In genomic region chr17:44733753-44734152, GRCh38 we compare ENCODE assay signal across 13 cellular contexts. TPM values are rescaled to one million over a fixed set of nuclear protein-coding genes. Genes with fewer than 3 reads are reported as not detected.
DNase-seq lines count a peak whose midpoint lies in the region; ATAC-seq, FAIRE-seq and TF ChIP-seq lines count a peak whose summit lies in the region.
"Had no signal": no experiment of that assay in that cellular context is flagged by ENCODE, and none has a peak within 500 bp of the region (broad histone marks: within the 10 kb centered on the region; RNA-seq: fewer than 3 reads in every experiment).

No MANE protein-coding gene starts in this region.

- H3K27ac Mint-ChIP-seq in MCF 10A (ENCODE audit: low read depth, unreplicated experiment) = no peak overlapping the region
- no peak overlapping the region for H3K27ac Mint-ChIP-seq in stimulated activated effector memory CD8-positive, alpha-beta T cell treated with anti-CD3 and anti-CD28 coated beads, Interleukin-12 subunit alpha, Interleukin-12 subunit beta, amount 100 ng/mL, for 72 hours
- H3K27ac Mint-ChIP-seq: activated T-cell treated with anti-CD3 and anti-CD28 coated beads, Interleukin-2, amount 50 U/mL, for 72 hours had no signal

- no peak overlapping the region for H3K9ac ChIP-seq in NT2/D1 (ENCODE audit: insufficient read length, low read depth)

- H3K9me3 Mint-ChIP-seq in MCF 10A (ENCODE audit: unreplicated experiment) = no peaks in the 10 kb centered on the region
- H3K9me3 Mint-ChIP-seq in stimulated activated effector memory CD8-positive, alpha-beta T cell treated with anti-CD3 and anti-CD28 coated beads, Interleukin-12 subunit alpha, Interleukin-12 subunit beta, amount 100 ng/mL, for 72 hours = no peaks in the 10 kb centered on the region
- H3K9me3 Mint-ChIP-seq: activated T-cell treated with anti-CD3 and anti-CD28 coated beads, Interleukin-2, amount 50 U/mL, for 72 hours had no signal

- H3K4me1 ChIP-seq in breast epithelium = no peaks in the 10 kb centered on the region
- peaks cover 13% of the 10 kb centered on the region for H3K4me1 ChIP-seq in NT2/D1 (ENCODE audit: insufficient read depth, insufficient read length)

- H3K4me3 ChIP-seq in breast epithelium = no peak overlapping the region
- H3K4me3 ChIP-seq in NT2/D1 (ENCODE audit: insufficient read length, low read depth) = no peak overlapping the region
- H3K4me3 ChIP-seq in epithelial cell of esophagus (ENCODE audit: low read length) = no peak overlapping the region

- FAIRE-seq in GM19239 (lab: Jason Lieb, UNC) = no peak

- no peak for TF ChIP-seq POLR2A in breast epithelium (IDR thresholded peaks at IDR 0.05)

- H3K36me3 ChIP-seq in breast epithelium (no peaks in the 10 kb centered on the region), NT2/D1 (ENCODE audit: insufficient read depth, insufficient read length, low read length) (peaks cover 82% of the 10 kb centered on the region)

- no peak overlapping the region for H3K27ac ChIP-seq in breast epithelium
- H3K27ac ChIP-seq: C4-2B, HL-60 had no signal

- peak; percentile 16 for DNase-seq in MCF 10A (ENCODE audit: unreplicated experiment)
- no peak for DNase-seq in breast epithelium (ENCODE audit: low spot score in 2 of 2)
- peak; percentile 28 for DNase-seq in NT2/D1 (ENCODE audit: low read depth, low spot score)
- DNase-seq in epithelial cell of esophagus (ENCODE audit: low read depth) = peak; percentile 57
- no peak for DNase-seq in stimulated activated effector memory CD8-positive, alpha-beta T cell treated with anti-CD3 and anti-CD28 coated beads, Interleukin-12 subunit alpha, Interleukin-12 subunit beta, amount 100 ng/mL, for 72 hours (ENCODE audit: low spot score in 2 of 2)
- DNase-seq in GM19239 (ENCODE audit: insufficient read length, low spot score) = no peak
- DNase-seq in activated gamma-delta T cell (lab: John Stamatoyannopoulos, UW) = no peak
- DNase-seq: activated T-cell treated with anti-CD3 and anti-CD28 coated beads, Interleukin-2, amount 50 U/mL, for 72 hours; nucleus accumbens; SHP77 treated with DMSO at 0.1 percent for 48 hours had no signal

- no TSS peak for BruUV-seq in MCF 10A (replicated peaks; lab: Mats Ljungman, UMichigan)

- intact Hi-C loops in MCF 10A (cut with micrococcal nuclease) = no loop called here
- intact Hi-C loops in breast epithelium (cut with DNase I; ENCODE audit: low total_unique reads) = no loop called here

- no peaks in the 10 kb centered on the region for H3K4me1 Mint-ChIP-seq in MCF 10A (ENCODE audit: insufficient read depth, unreplicated experiment)
- no peaks in the 10 kb centered on the region for H3K4me1 Mint-ChIP-seq in stimulated activated effector memory CD8-positive, alpha-beta T cell treated with anti-CD3 and anti-CD28 coated beads, Interleukin-12 subunit alpha, Interleukin-12 subunit beta, amount 100 ng/mL, for 72 hours

- H3K27me3 ChIP-seq in breast epithelium (no peaks in the 10 kb centered on the region), NT2/D1 (ENCODE audit: insufficient read depth, insufficient read length) (no peaks in the 10 kb centered on the region)

- TF ChIP-seq CTCF in MCF 10A (IDR thresholded peaks at IDR 0.05; ENCODE audit: unreplicated experiment) = no peak
- no peak for TF ChIP-seq CTCF in breast epithelium (IDR thresholded peaks at IDR 0.05)
- TF ChIP-seq CTCF in epithelial cell of esophagus (IDR thresholded peaks at IDR 0.05; ENCODE audit: insufficient read depth, low read depth, low read length, missing control alignments) = peak; percentile 48

- POLR2A ChIA-PET in MCF 10A (lab: Yijun Ruan, JAX) = no interaction called here

- H3K9me3 ChIP-seq in breast epithelium = no peaks in the 10 kb centered on the region
- no peaks in the 10 kb centered on the region for H3K9me3 ChIP-seq in NT2/D1 (ENCODE audit: insufficient read depth, low read length)

- CTCF ChIA-PET in MCF 10A (lab: Yijun Ruan, JAX) = interaction anchor here (0.6 kb wide), 2 partner anchors 333 to 364 kb away, joined by 3 to 5 read pairs; no protein-coding TSS in a partner anchor

- ATAC-seq in stimulated activated effector memory CD8-positive, alpha-beta T cell treated with anti-CD3 and anti-CD28 coated beads, Interleukin-12 subunit alpha, Interleukin-12 subunit beta, amount 100 ng/mL, for 72 hours = peak; percentile 31
- no peak for ATAC-seq in GM19463 (IDR thresholded peaks at IDR 0.05; ENCODE audit: unreplicated experiment)
- ATAC-seq: activated T-cell treated with anti-CD3 and anti-CD28 coated beads, Interleukin-2, amount 50 U/mL, for 72 hours had no signal

- H3K36me3 Mint-ChIP-seq in MCF 10A (ENCODE audit: insufficient read depth, unreplicated experiment) = peaks cover 18% of the 10 kb centered on the region
- H3K36me3 Mint-ChIP-seq in stimulated activated effector memory CD8-positive, alpha-beta T cell treated with anti-CD3 and anti-CD28 coated beads, Interleukin-12 subunit alpha, Interleukin-12 subunit beta, amount 100 ng/mL, for 72 hours = no peaks in the 10 kb centered on the region

- H3K27me3 Mint-ChIP-seq in MCF 10A (ENCODE audit: insufficient read depth, unreplicated experiment) = no peaks in the 10 kb centered on the region

- H3K4me3 Mint-ChIP-seq in MCF 10A (ENCODE audit: unreplicated experiment) = no peak overlapping the region
- H3K4me3 Mint-ChIP-seq in stimulated activated effector memory CD8-positive, alpha-beta T cell treated with anti-CD3 and anti-CD28 coated beads, Interleukin-12 subunit alpha, Interleukin-12 subunit beta, amount 100 ng/mL, for 72 hours = no peak overlapping the region
- H3K4me3 Mint-ChIP-seq: activated T-cell treated with anti-CD3 and anti-CD28 coated beads, Interleukin-2, amount 50 U/mL, for 72 hours had no signal

RNA-seq across cellular contexts. Expression of gene ADAM11, which starts 25.0 kb away (rescaled TPM):
- total RNA-seq in MCF 10A (2022) = 0.16 and 0.56 TPM in 2 replicates
- total RNA-seq in breast epithelium = 1 to 10 TPM; 1.0 to 1.4 (median 1.3) TPM

RNA-seq across cellular contexts. Expression of gene DBF4B, which starts 25.3 kb away (rescaled TPM):
- total RNA-seq in MCF 10A (2022) (13.9 TPM in 2 replicates), breast epithelium (1 to 10 TPM; 2.3 to 7.5 (median 3.2) TPM)

RNA-seq across cellular contexts. Expression of gene CCDC43, which starts 44.2 kb away (rescaled TPM):
- total RNA-seq in MCF 10A (2022) (32.8 and 33.6 TPM in 2 replicates), breast epithelium (10 to 100 TPM; 16.6 to 22.8 (median 16.7) TPM)

Comparison
In these comparisons a context has a peak if more than half of its experiments do, and no peak if none do; other contexts are left out.
1. DNase-seq: peak in MCF 10A (single experiment), NT2/D1 (single experiment) and epithelial cell of esophagus (single experiment); none in breast epithelium (0 of 2), stimulated activated effector memory CD8-positive, alpha-beta T cell treated with anti-CD3 and anti-CD28 coated beads, Interleukin-12 subunit alpha, Interleukin-12 subunit beta, amount 100 ng/mL, for 72 hours (0 of 2), GM19239 (single experiment) and activated gamma-delta T cell (single experiment).